Comparison of ENCODE assay signal across 7 cellular contexts in the genomic region with DNA sequence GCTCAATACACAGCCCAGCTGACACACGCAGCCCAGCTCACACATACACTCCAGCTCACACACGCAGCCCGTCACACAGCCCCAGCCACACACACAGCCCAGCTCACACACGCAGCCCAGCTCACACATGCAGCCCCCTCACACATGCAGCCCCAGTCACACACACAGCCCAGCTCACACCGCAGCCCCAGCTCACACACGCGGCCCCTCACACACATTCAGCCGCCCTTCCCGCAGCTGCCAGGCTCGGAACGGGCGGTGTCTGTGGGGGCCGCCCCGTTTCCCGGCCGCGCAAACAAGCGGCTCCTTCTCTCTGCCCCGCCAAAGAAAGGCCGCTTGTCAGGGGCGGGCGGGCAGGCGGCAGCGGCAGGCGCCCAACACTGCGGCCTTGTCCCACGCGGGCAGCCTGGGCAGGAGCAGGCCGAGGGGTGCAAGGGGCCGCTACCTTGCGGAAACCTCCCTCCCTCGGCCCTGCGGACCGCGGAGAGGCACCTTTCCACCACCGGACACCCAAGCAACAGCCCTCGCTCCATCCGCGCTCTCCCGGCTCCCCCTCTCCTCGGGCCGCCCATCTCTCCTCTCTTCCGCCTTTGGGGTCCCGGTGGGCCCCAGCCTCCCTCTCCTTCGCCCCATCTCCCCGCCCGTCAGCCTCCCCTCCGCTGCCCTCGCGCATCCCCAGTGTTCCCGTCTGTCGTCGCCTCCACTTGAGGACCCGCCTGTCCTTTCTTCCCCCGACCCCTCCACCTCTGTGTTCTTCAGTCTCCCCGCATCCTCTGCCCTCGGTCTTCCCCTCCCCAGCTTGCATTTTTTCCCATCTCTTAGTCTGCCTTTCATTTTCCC. TPM values are rescaled to one million over a fixed set of nuclear protein-coding genes. Genes with fewer than 3 reads are reported as not detected.
DNase-seq lines count a peak whose midpoint lies in the region; ATAC-seq, FAIRE-seq and TF ChIP-seq lines count a peak whose summit lies in the region.

No MANE protein-coding gene starts in this region.

- peaks cover 3% of the 10 kb centered on the region; the same call in 1 of the 2 replicates for H4K20me1 ChIP-seq in GM12878 (ENCODE audit: control insufficient read depth, insufficient read depth)
- H4K20me1 ChIP-seq in PC-9 (ENCODE audit: insufficient read depth), result no peaks in the 10 kb centered on the region

- H3K9me3 ChIP-seq in GM12878 (replicated peaks; ENCODE audit: control insufficient read depth, insufficient read depth, low read length) (no peaks in the 10 kb centered on the region), liver (ENCODE audit: control insufficient read depth in 4 of 4, low read length in 3 of 4) (no peaks in the 10 kb centered on the region), PC-9 (ENCODE audit: insufficient read depth, low read depth) (no peaks in the 10 kb centered on the region)

- peaks cover 14% of the 10 kb centered on the region; the same call in 1 of the 2 replicates for H3F3A ChIP-seq in PC-9 (ENCODE audit: insufficient read depth, low read depth)

- peaks cover 21 to 36% of the 10 kb centered on the region in 2 experiments; a peak in 3 of 4 replicates for H3K27me3 ChIP-seq in GM12878 (replicated peaks in 1 of 2; ENCODE audit: control insufficient read depth in 2 of 2, insufficient read depth in 2 of 2, low read length in 1 of 2)
- peaks cover 0 to 2% (median 0%) of the 10 kb centered on the region in 4 donors for H3K27me3 ChIP-seq in liver (ENCODE audit: control insufficient read depth in 4 of 4, insufficient read depth in 4 of 4, low read length in 3 of 4)
- H3K27me3 ChIP-seq in PC-9 (ENCODE audit: insufficient read depth, low read depth), result peaks cover 13% of the 10 kb centered on the region; the same call in 1 of the 2 replicates

- TF ChIP-seq POLR2A in GM12878 (IDR thresholded peaks at IDR 0.05; ENCODE audit: low read depth, low read length), result no peak

- TF ChIP-seq EP300 in GM12878 (IDR thresholded peaks at IDR 0.05; ENCODE audit: borderline replicate concordance in 1 of 2, control insufficient read depth in 1 of 2, low read depth in 2 of 2, low read length in 2 of 2), result no peak

- peaks cover 8% of the 10 kb centered on the region for H3K4me1 ChIP-seq in GM12878 (ENCODE audit: control insufficient read depth, insufficient read depth, low read length)
- peaks cover 0 to 28% (median 17%) of the 10 kb centered on the region in 4 donors for H3K4me1 ChIP-seq in liver (ENCODE audit: control insufficient read depth in 4 of 4, insufficient read depth in 4 of 4, low read length in 3 of 4)
- peaks cover 11% of the 10 kb centered on the region for H3K4me1 ChIP-seq in PC-9 (replicated peaks; ENCODE audit: insufficient read depth)

- H3K4me3 ChIP-seq in GM12878, result 0 out of 2 replicates have a peak overlapping the region, but pooled peaks have one; percentile 6
- H3K4me3 ChIP-seq in liver (ENCODE audit: low read depth in 1 of 3, low read length in 3 of 3), result peak overlapping the region in 1 of 3 donors; percentile 55
- no peak overlapping the region for H3K4me3 ChIP-seq in PC-9

- DNase-seq in T follicular helper cell (ENCODE audit: low read depth), result peak; percentile 9
- DNase-seq in GM12878 (ENCODE audit: low read depth, low spot score), result no peak
- DNase-seq in stimulated activated CD8-positive, alpha-beta memory T cell treated with anti-CD3 and anti-CD28 coated beads, Interleukin-2, amount 100 ng/mL, for 48 hours (ENCODE audit: low read depth in 2 of 2), result peak; percentile 10 to 11
- DNase-seq in PC-9, result no peak

- H3K36me3 ChIP-seq in GM12878 (ENCODE audit: control insufficient read depth in 2 of 2, insufficient read depth in 2 of 2, low read length in 1 of 2) (no peaks in the 10 kb centered on the region), liver (ENCODE audit: control insufficient read depth in 4 of 4, insufficient read depth in 3 of 4, low read depth in 1 of 4, low read length in 3 of 4) (no peaks in the 10 kb centered on the region), PC-9 (ENCODE audit: low read depth) (no peaks in the 10 kb centered on the region)

- 10% methylated on average over 37 of the region's 57 CpGs for WGBS in GM12878 (ENCODE audit: insufficient coverage, insufficient replicate concordance, low lambda C conversion rate, missing lambda C conversion rate)
- 17% methylated on average over 57 of the region's 57 CpGs for WGBS in liver

- H3K79me2 ChIP-seq in GM12878 (ENCODE audit: control insufficient read depth, insufficient read depth, low read length) (no peaks in the 10 kb centered on the region), PC-9 (ENCODE audit: low read depth) (no peaks in the 10 kb centered on the region)

- in situ Hi-C loops in GM12878 (cut with MboI), result no loop called here

- TF ChIP-seq RAD21 in GM12878 (IDR thresholded peaks at IDR 0.05; ENCODE audit: insufficient read depth, low read depth, low read length) (no peak), liver (IDR thresholded peaks at IDR 0.05) (no peak)

- peak overlapping the region; percentile 68 for H3K4me2 ChIP-seq in GM12878 (ENCODE audit: control insufficient read depth, insufficient read depth)
- no peak overlapping the region for H3K4me2 ChIP-seq in PC-9

- RAD21 ChIA-PET in GM12878 (lab: Charles Lee; ENCODE audit: unreplicated experiment), result interaction anchor here (1.0 kb wide), 1 partner anchor 258 kb away, joined by 3 read pairs; no protein-coding TSS in a partner anchor

- POLR2A ChIA-PET in GM12878 (lab: Charles Lee), result interaction anchor here (0.6 kb wide), 1 partner anchor 10 kb away, joined by 3 read pairs; no protein-coding TSS in a partner anchor
- POLR2A ChIA-PET in PC-9 (lab: Charles Lee; ENCODE audit: unreplicated experiment), result interaction anchor here (2.8 kb wide), 1 partner anchor 10 kb away, joined by 31 read pairs; no protein-coding TSS in a partner anchor

- SMC1A ChIA-PET in GM12878 (lab: Charles Lee; ENCODE audit: uncharacterized antibody, unreplicated experiment), result no interaction called here

- FAIRE-seq in GM12878 (lab: Jason Lieb, UNC), result no peak

- ATAC-seq in GM12878, result peak; percentile 10
- no peak for ATAC-seq in GM19395 (IDR thresholded peaks at IDR 0.05; ENCODE audit: unreplicated experiment)
- no peak for ATAC-seq in HG03045 (IDR thresholded peaks at IDR 0.05; ENCODE audit: unreplicated experiment)

- no TSS peak for BruUV-seq in GM12878 (replicated peaks; lab: Mats Ljungman, UMichigan)
- no TSS peak for BruUV-seq in PC-9 (replicated peaks; lab: Mats Ljungman, UMichigan)

- no peak overlapping the region for H2AFZ ChIP-seq in GM12878 (ENCODE audit: control insufficient read depth, low read depth, low read length)
- no peak overlapping the region for H2AFZ ChIP-seq in PC-9

- H3K27ac ChIP-seq in GM12878 (ENCODE audit: control insufficient read depth, insufficient read depth) (no peak overlapping the region), liver (ENCODE audit: low read depth in 1 of 2, low read length in 2 of 2) (peak overlapping the region; percentile 8 to 75), PC-9 (no peak overlapping the region)

- H3K9ac ChIP-seq in GM12878 (ENCODE audit: control insufficient read depth, insufficient read depth, low read length), result no peak overlapping the region
- H3K9ac ChIP-seq in liver (ENCODE audit: low read depth in 1 of 2, low read length in 2 of 2), result no peak overlapping the region

- CTCF ChIA-PET in GM12878 (lab: Yijun Ruan, JAX) (interaction anchor here (0.5 to 2.2 kb wide), 8 partner anchors 8 to 261 kb away, joined by 3 to 22 read pairs (median 4); no protein-coding TSS in a partner anchor), PC-9 (lab: Charles Lee) (interaction anchor here (2.0 kb wide), 1 partner anchor 13 kb away, joined by 12 read pairs; no protein-coding TSS in a partner anchor)

- intact Hi-C loops in GM12878 (cut with micrococcal nuclease; ENCODE audit: unreplicated experiment) (no loop called here), PC-9 (cut with micrococcal nuclease; ENCODE audit: unreplicated experiment) (loop anchor here (5.0 kb wide), 1 partner anchor 33 kb away; no protein-coding TSS in a partner anchor)

- H3K9me2 ChIP-seq in PC-9 (ENCODE audit: insufficient read depth), result no peaks in the 10 kb centered on the region

- TF ChIP-seq CTCF in GM12878 (IDR thresholded peaks at IDR 0.05 in 2 of 3, conservative IDR thresholded peaks at IDR 0.05 in 1 of 3; ENCODE audit: control insufficient read depth in 2 of 3, extremely low read depth in 1 of 3, insufficient read depth in 1 of 3, low read depth in 3 of 3, low read length in 3 of 3) (no peak), liver (IDR thresholded peaks at IDR 0.05; ENCODE audit: low read depth, low read length, missing input control) (no peak), PC-9 (conservative IDR thresholded peaks at IDR 0.05) (no peak)

RNA-seq across cellular contexts. Expression of gene PHLDB1, which starts 2.2 kb away (rescaled TPM):
- 0.22 and 0.46 TPM in 2 replicates for total RNA-seq in GM12878 (2013; cell fraction: nucleolus; rRNA removed)
- 0.06 TPM in 1 of 2 replicates, not detected in the other for total RNA-seq in GM12878 (2014; rRNA removed)
- not detected in 2 replicates for total RNA-seq in GM12878 (2014; rRNA removed; fragmentation: Illumina TruSeq; extraction: Trizol)
- total RNA-seq in GM12878 (2021), result 0.23 and 0.27 TPM in 2 replicates
- not detected for polyA plus RNA-seq in GM12878 (2011; ENCODE audit: low read depth)
- polyA plus RNA-seq in GM12878 (2011; rRNA removed), result 0.19 and 0.20 TPM in 2 replicates
- polyA plus RNA-seq in GM12878 (2011; cell fraction: cytosol; rRNA removed), result 0.06 and 0.12 TPM in 2 replicates
- 0.35 and 0.52 TPM in 2 replicates for polyA plus RNA-seq in GM12878 (2011; cell fraction: nucleus; rRNA removed)
- polyA plus RNA-seq in GM12878 (2012), result 0.08 TPM in 1 of 2 replicates, not detected in the other
- 0.03 TPM in 1 of 2 replicates, not detected in the other for polyA plus RNA-seq in GM12878 (2014; fragmentation: Illumina TruSeq; extraction: Trizol)
- not detected for polyA plus RNA-seq in GM12878 (2014; fragmentation: Nextera tagmentation; extraction: Ambion mirVana)
- not detected in 2 replicates for polyA plus RNA-seq in GM12878 (2014; rRNA removed)
- under 1 TPM; 0.17 to 0.26 TPM for polyA plus RNA-seq in GM12878 (2016; fragmentation: Nextera tagmentation; extraction: Ambion mirVana)
- polyA minus RNA-seq in GM12878 (2011; rRNA and poly(A)+ RNA removed), result 0.52 and 0.66 TPM in 2 replicates
- not detected in 2 replicates for polyA minus RNA-seq in GM12878 (2011; cell fraction: cytosol; rRNA and poly(A)+ RNA removed)
- polyA minus RNA-seq in GM12878 (2011; cell fraction: nucleus; rRNA and poly(A)+ RNA removed), result 0.12 and 0.77 TPM in 2 replicates
- 10 to 100 TPM in 1 of 2 donors, 1 to 10 TPM in 1; 6.8 to 15.4 TPM for total RNA-seq in liver
- 1 to 10 TPM; 4.8 to 5.3 TPM for polyA plus RNA-seq in liver
- 122 and 125 TPM in 2 replicates for total RNA-seq in PC-9 (2021)

RNA-seq across cellular contexts. Expression of gene ARCN1, which starts 37.4 kb away (rescaled TPM):
- 40.2 and 41.9 TPM in 2 replicates for total RNA-seq in GM12878 (2013; cell fraction: nucleolus; rRNA removed)
- total RNA-seq in GM12878 (2014; rRNA removed) (72.6 and 79.6 TPM in 2 replicates), GM12878 (2014; rRNA removed; fragmentation: Illumina TruSeq; extraction: Trizol) (88.9 and 99.6 TPM in 2 replicates), GM12878 (2021) (116 and 118 TPM in 2 replicates), liver (10 to 100 TPM; 40.1 to 95.4 TPM), PC-9 (2021) (79.8 and 105 TPM in 2 replicates)
- 77.4 TPM for polyA plus RNA-seq in GM12878 (2011; ENCODE audit: low read depth)
- polyA plus RNA-seq in GM12878 (2011; rRNA removed) (172 and 177 TPM in 2 replicates), GM12878 (2014; fragmentation: Illumina TruSeq; extraction: Trizol) (152 and 180 TPM in 2 replicates), GM12878 (2014; fragmentation: Nextera tagmentation; extraction: Ambion mirVana) (10 to 100 TPM; 33.3 to 47.4 TPM), GM12878 (2014; rRNA removed) (90.3 and 103 TPM in 2 replicates), GM12878 (2016; fragmentation: Nextera tagmentation; extraction: Ambion mirVana) (100 to 1,000 TPM; 109 to 114 TPM), liver (10 to 100 TPM; 36.7 to 63.5 TPM)
- polyA plus RNA-seq in GM12878 (2011; cell fraction: cytosol; rRNA removed), result 133 and 164 TPM in 2 replicates
- polyA plus RNA-seq in GM12878 (2011; cell fraction: nucleus; rRNA removed), result 34.7 and 45.2 TPM in 2 replicates
- 84.9 and 97.1 TPM in 2 replicates for polyA plus RNA-seq in GM12878 (2012)
- polyA minus RNA-seq in GM12878 (2011; rRNA and poly(A)+ RNA removed), result 132 and 165 TPM in 2 replicates
- 48.4 and 55.4 TPM in 2 replicates for polyA minus RNA-seq in GM12878 (2011; cell fraction: cytosol; rRNA and poly(A)+ RNA removed)
- 10.6 and 15.8 TPM in 2 replicates for polyA minus RNA-seq in GM12878 (2011; cell fraction: nucleus; rRNA and poly(A)+ RNA removed)

RNA-seq across cellular contexts. Expression of gene IFT46, which starts 43.9 kb away (rescaled TPM):
- total RNA-seq in GM12878 (2013; cell fraction: nucleolus; rRNA removed), result 16.4 TPM in 2 replicates
- total RNA-seq in GM12878 (2014; rRNA removed) (15.4 and 19.3 TPM in 2 replicates), GM12878 (2014; rRNA removed; fragmentation: Illumina TruSeq; extraction: Trizol) (15.0 and 15.3 TPM in 2 replicates), GM12878 (2021) (10.3 and 11.2 TPM in 2 replicates), liver (1 to 10 TPM; 3.9 to 6.4 TPM), PC-9 (2021) (19.2 and 22.1 TPM in 2 replicates)
- 8.8 TPM for polyA plus RNA-seq in GM12878 (2011; ENCODE audit: low read depth)
- polyA plus RNA-seq in GM12878 (2011; rRNA removed) (26.6 and 29.7 TPM in 2 replicates), GM12878 (2014; fragmentation: Illumina TruSeq; extraction: Trizol) (16.8 and 23.4 TPM in 2 replicates), GM12878 (2014; fragmentation: Nextera tagmentation; extraction: Ambion mirVana) (10 to 100 TPM; 19.4 to 21.6 TPM), GM12878 (2014; rRNA removed) (12.6 and 14.5 TPM in 2 replicates), GM12878 (2016; fragmentation: Nextera tagmentation; extraction: Ambion mirVana) (10 to 100 TPM; 14.2 to 16.6 TPM), liver (1 to 10 TPM; 3.9 to 4.6 TPM)
- 22.1 and 22.6 TPM in 2 replicates for polyA plus RNA-seq in GM12878 (2011; cell fraction: cytosol; rRNA removed)
- polyA plus RNA-seq in GM12878 (2011; cell fraction: nucleus; rRNA removed), result 15.3 and 18.3 TPM in 2 replicates
- 9.4 and 10.4 TPM in 2 replicates for polyA plus RNA-seq in GM12878 (2012)
- polyA minus RNA-seq in GM12878 (2011; rRNA and poly(A)+ RNA removed), result 22.0 and 23.3 TPM in 2 replicates
- 4.9 and 9.5 TPM in 2 replicates for polyA minus RNA-seq in GM12878 (2011; cell fraction: cytosol; rRNA and poly(A)+ RNA removed)
- 4.2 and 5.4 TPM in 2 replicates for polyA minus RNA-seq in GM12878 (2011; cell fraction: nucleus; rRNA and poly(A)+ RNA removed)

Comparison
In these comparisons a context has a peak if more than half of its experiments do, and no peak if none do; other contexts are left out.
1. DNase-seq: peak in T follicular helper cell (single experiment) and stimulated activated CD8-positive, alpha-beta memory T cell treated with anti-CD3 and anti-CD28 coated beads, Interleukin-2, amount 100 ng/mL, for 48 hours (2 of 2); none in GM12878 (single experiment) and PC-9 (0 of 2).
2. H3K27ac ChIP-seq: peak in liver (2 of 2); none in GM12878 (single experiment) and PC-9 (single experiment).